8 cellular contexts compared by ENCODE assay signal in genomic region chr15:75367913-75368688, GRCh38. TPM values are rescaled to one million over a fixed set of nuclear protein-coding genes. Genes with fewer than 3 reads are reported as not detected.
DNase-seq lines count a peak whose midpoint lies in the region; ATAC-seq, FAIRE-seq and TF ChIP-seq lines count a peak whose summit lies in the region.

Gene MAN2C1, minus strand, starts transcription at chr15:75368607. Its CDS starts 24 bp downstream, at chr15:75368583.

- H2BK15ac ChIP-seq in IMR-90 (ENCODE audit: low read depth, low read length), result no peak within 1 kb of the TSS

- H3K9ac ChIP-seq in IMR-90 (ENCODE audit: low read depth, low read length) (peak within 1 kb of the TSS; percentile 90), endothelial cell of umbilical vein (replicated peaks; ENCODE audit: extremely low read depth, insufficient read depth, low read length) (peak within 1 kb of the TSS; percentile 92)

- H4K20me1 ChIP-seq in IMR-90 (ENCODE audit: insufficient read depth, low read length), result peaks cover 16% of the 10 kb centered on the region; the same call in 1 of the 2 replicates
- H4K20me1 ChIP-seq in OCI-LY7 (ENCODE audit: insufficient read depth, low read length), result no peaks in the 10 kb centered on the region
- no peaks in the 10 kb centered on the region for H4K20me1 ChIP-seq in endothelial cell of umbilical vein (replicated peaks; ENCODE audit: control insufficient read depth, extremely low read depth, insufficient read depth, low read length)

- peak within 1 kb of the TSS; percentile 93 for H2AFZ ChIP-seq in IMR-90 (replicated peaks; ENCODE audit: low read length, poor library complexity)
- H2AFZ ChIP-seq in OCI-LY7 (ENCODE audit: low read length), result peak within 1 kb of the TSS; percentile 55; the same call in 1 of the 2 replicates
- peak within 1 kb of the TSS; percentile 19 for H2AFZ ChIP-seq in endothelial cell of umbilical vein (ENCODE audit: low read depth, low read length)

- H3K27me3 ChIP-seq in IMR-90 (ENCODE audit: control insufficient read depth, insufficient read depth, low read length) (no peaks in the 10 kb centered on the region), endothelial cell of umbilical vein (ENCODE audit: control insufficient read depth in 2 of 2, insufficient read depth in 2 of 2, low read length in 2 of 2) (no peaks in the 10 kb centered on the region)

- H2AK5ac ChIP-seq in IMR-90 (ENCODE audit: low read depth, low read length), result peak within 1 kb of the TSS; percentile 95

- intact Hi-C loops in IMR-90 (cut with micrococcal nuclease), result loop anchor here (1.0 to 5.0 kb wide), 3 partner anchors 82 to 339 kb away; no protein-coding TSS in a partner anchor
- intact Hi-C loops in OCI-LY7 (cut with micrococcal nuclease; ENCODE audit: unreplicated experiment), result loop anchor here (1.0 kb wide), 5 partner anchors 21 to 315 kb away; partner anchors contain the start of genes NEIL1, SIN3A and SNUPN
- intact Hi-C loops in endothelial cell of umbilical vein (cut with micrococcal nuclease), result loop anchor here (1.0 to 10.0 kb wide), 6 partner anchors 86 to 437 kb away; partner anchors contain the start of genes IMP3 and SNUPN

- BruUV-seq in IMR-90 (replicated peaks; lab: Mats Ljungman, UMichigan) (no TSS peak), OCI-LY7 (replicated peaks; lab: Mats Ljungman, UMichigan) (no TSS peak), endothelial cell of umbilical vein (replicated peaks; lab: Mats Ljungman, UMichigan) (no TSS peak)

- H3K4me2 ChIP-seq in IMR-90 (ENCODE audit: low read depth, low read length) (peak within 1 kb of the TSS; percentile 73), OCI-LY7 (ENCODE audit: low read length) (peak within 1 kb of the TSS; percentile 86), endothelial cell of umbilical vein (ENCODE audit: insufficient read depth, low read length) (peak within 1 kb of the TSS; percentile 63)

- no peaks in the 10 kb centered on the region for H3K9me3 ChIP-seq in IMR-90 (ENCODE audit: control insufficient read depth, insufficient read depth, low read length)
- no peaks in the 10 kb centered on the region for H3K9me3 ChIP-seq in OCI-LY7 (ENCODE audit: low read length)
- no peaks in the 10 kb centered on the region for H3K9me3 ChIP-seq in endothelial cell of umbilical vein (replicated peaks; ENCODE audit: control insufficient read depth, insufficient read depth, low read length)

- H3K9me2 ChIP-seq in OCI-LY7 (ENCODE audit: insufficient read depth, low read length), result no peaks in the 10 kb centered on the region

- peak within 1 kb of the TSS; percentile 34; the same call in 1 of the 2 replicates for H3K18ac ChIP-seq in IMR-90 (ENCODE audit: low read depth, low read length)

- peaks cover 39% of the 10 kb centered on the region for H3K36me3 ChIP-seq in IMR-90 (ENCODE audit: control insufficient read depth, insufficient read depth, low read length)
- peaks cover 60% of the 10 kb centered on the region for H3K36me3 ChIP-seq in OCI-LY7 (ENCODE audit: insufficient read depth, low read length)
- peaks cover 6 to 31% of the 10 kb centered on the region in 2 experiments for H3K36me3 ChIP-seq in endothelial cell of umbilical vein (ENCODE audit: control insufficient read depth in 2 of 2, extremely low read depth in 1 of 2, insufficient read depth in 2 of 2, low read length in 2 of 2)

- ATAC-seq in GM21528 (IDR thresholded peaks at IDR 0.05; ENCODE audit: low FRiP score, unreplicated experiment), result peak; percentile 90
- ATAC-seq in IMR-90 (ENCODE audit: low read depth), result peak; percentile 93

- in situ Hi-C loops in IMR-90 (cut with MboI; ENCODE audit: low sequenced_read_pairs), result no loop called here

- DNase-seq in DMS153 (lab: John Stamatoyannopoulos, UW) (peak; percentile 90), IMR-90 (peak; percentile 94), OCI-LY7 (ENCODE audit: low spot score) (peak; percentile 99), activated T-cell treated with anti-CD3 and anti-CD28 coated beads for 1 hour (ENCODE audit: low read depth) (peak; percentile 84), endothelial cell of umbilical vein (ENCODE audit: low read depth, low spot score) (peak; percentile 93), middle frontal gyrus (ENCODE audit: extremely low spot score, low spot score) (peak; percentile 86)
- DNase-seq in stimulated activated CD8-positive, alpha-beta memory T cell treated with anti-CD3 and anti-CD28 coated beads, Interleukin-2, amount 100 ng/mL, for 48 hours (ENCODE audit: low read depth in 2 of 2), result peak; percentile 94

- peaks cover 4% of the 10 kb centered on the region; the same call in 1 of the 2 replicates for H3K9me1 ChIP-seq in IMR-90 (ENCODE audit: insufficient read depth, low read length)
- no peaks in the 10 kb centered on the region for H3K9me1 ChIP-seq in endothelial cell of umbilical vein (replicated peaks; ENCODE audit: control insufficient read depth, extremely low read depth, insufficient read depth, low read length)

- CTCF ChIA-PET in IMR-90 (lab: Yijun Ruan, JAX) (interaction anchor here (0.5 to 1.7 kb wide), 10 partner anchors 10 to 852 kb away, joined by 3 to 8 read pairs (median 4); partner anchors contain the start of gene SIN3A), OCI-LY7 (lab: Charles Lee; ENCODE audit: unreplicated experiment) (interaction anchor here (0.6 to 1.5 kb wide), 6 partner anchors 27 to 334 kb away, joined by 3 to 6 read pairs (median 4); partner anchors contain the start of genes IMP3 and SIN3A), endothelial cell of umbilical vein (lab: Charles Lee) (interaction anchor here (0.6 to 2.8 kb wide), 34 partner anchors 8 to 597 kb away, joined by 3 to 21 read pairs (median 6); partner anchors contain the start of genes IMP3, PPCDC, PTPN9 and SIN3A)

- TF ChIP-seq POLR2A in IMR-90 (IDR thresholded peaks at IDR 0.05; ENCODE audit: low read depth, low read length) (peak; percentile 92), endothelial cell of umbilical vein (IDR thresholded peaks at IDR 0.05; ENCODE audit: low read depth, low read length) (peak; percentile 93)

- peak within 1 kb of the TSS; percentile 71 for H3K4me3 ChIP-seq in IMR-90 (ENCODE audit: insufficient read depth, low read depth, low read length)
- H3K4me3 ChIP-seq in OCI-LY7 (ENCODE audit: low read depth, low read length, poor library complexity, severe bottlenecking), result peak within 1 kb of the TSS; percentile 77
- H3K4me3 ChIP-seq in endothelial cell of umbilical vein (replicated peaks in 1 of 3; ENCODE audit: insufficient read depth in 1 of 3, low read depth in 1 of 3, low read length in 3 of 3), result peak within 1 kb of the TSS; percentile 50 to 83 (median 51)

- dilution Hi-C loops in IMR-90 (cut with HindIII; ENCODE audit: low sequenced_read_pairs, unreplicated experiment), result no loop called here
- dilution Hi-C loops in endothelial cell of umbilical vein (cut with MboI; ENCODE audit: extremely low pct_ligation_motif_present, low sequenced_read_pairs), result no loop called here

- peak within 1 kb of the TSS; percentile 23; the same call in 1 of the 2 replicates for H2BK120ac ChIP-seq in IMR-90 (ENCODE audit: low read depth, low read length)

- POLR2A ChIA-PET in IMR-90 (lab: Charles Lee; ENCODE audit: unreplicated experiment) (interaction anchor here (0.9 kb wide), 1 partner anchor 10 kb away, joined by 3 read pairs; no protein-coding TSS in a partner anchor), OCI-LY7 (lab: Charles Lee) (interaction anchor here (0.7 to 3.8 kb wide), 11 partner anchors 11 to 371 kb away, joined by 3 to 29 read pairs (median 3); partner anchors contain the start of genes IMP3 and SIN3A), endothelial cell of umbilical vein (lab: Charles Lee) (interaction anchor here (1.1 to 1.4 kb wide), 3 partner anchors 84 to 272 kb away, joined by 3 to 8 read pairs (median 4); partner anchors contain the start of genes IMP3 and SIN3A)

- peaks cover 41 to 59% of the 10 kb centered on the region in 2 experiments for H3K79me1 ChIP-seq in IMR-90 (ENCODE audit: low read depth in 1 of 2, low read length in 2 of 2)

- WGBS in IMR-90 (ENCODE audit: extremely low coverage in 2 of 2, insufficient read length in 1 of 2), 2 experiments, result 1% methylated on average over 31 of the region's 67 CpGs; no CpG with 5 or more reads in 1 of the 2 experiments

- H3K4me1 ChIP-seq in IMR-90 (ENCODE audit: control insufficient read depth, insufficient read depth, low read length), result peaks cover 4% of the 10 kb centered on the region
- peaks cover 23% of the 10 kb centered on the region for H3K4me1 ChIP-seq in OCI-LY7 (ENCODE audit: insufficient read depth, low read length, poor library complexity, severe bottlenecking)
- peaks cover 15% of the 10 kb centered on the region for H3K4me1 ChIP-seq in endothelial cell of umbilical vein (ENCODE audit: control insufficient read depth, extremely low read depth, insufficient read depth, low read length)

- peak within 1 kb of the TSS; percentile 43 for H4K5ac ChIP-seq in IMR-90 (ENCODE audit: low read depth, low read length)

- no peak within 1 kb of the TSS for H2BK20ac ChIP-seq in IMR-90 (ENCODE audit: low read depth, low read length)

- peak within 1 kb of the TSS; percentile 86 for H3K27ac ChIP-seq in IMR-90 (ENCODE audit: insufficient read depth, low read length)
- H3K27ac ChIP-seq in OCI-LY7 (ENCODE audit: low read depth, low read length, poor library complexity, severe bottlenecking), result peak within 1 kb of the TSS; percentile 88
- H3K27ac ChIP-seq in endothelial cell of umbilical vein (ENCODE audit: insufficient read depth, low read depth, low read length), result peak within 1 kb of the TSS; percentile 79

- peak within 1 kb of the TSS; percentile 71 to 97 for H4K8ac ChIP-seq in IMR-90 (ENCODE audit: low read depth in 2 of 2, low read length in 2 of 2)

- peak within 1 kb of the TSS; percentile 94 for H3K23ac ChIP-seq in IMR-90 (ENCODE audit: low read depth, low read length)

- peak within 1 kb of the TSS; percentile 98 for H2AK9ac ChIP-seq in IMR-90 (replicated peaks; ENCODE audit: low read depth, low read length, poor library complexity)

- peak within 1 kb of the TSS; percentile 77 for H2BK5ac ChIP-seq in IMR-90 (ENCODE audit: low read depth, low read length, poor library complexity, severe bottlenecking)

- peak within 1 kb of the TSS; percentile 91 for H3K56ac ChIP-seq in IMR-90 (ENCODE audit: extremely low read depth, insufficient read depth, low read length)

- H3K14ac ChIP-seq in IMR-90 (replicated peaks; ENCODE audit: low read depth, low read length), result peak within 1 kb of the TSS; percentile 92

- H3K79me2 ChIP-seq in OCI-LY7 (ENCODE audit: insufficient read depth, low read depth, low read length) (peaks cover 17% of the 10 kb centered on the region; the same call in 1 of the 2 replicates), endothelial cell of umbilical vein (ENCODE audit: control insufficient read depth, insufficient read depth, low read length) (peaks cover 9% of the 10 kb centered on the region)

- peak within 1 kb of the TSS; percentile 79 for H4K91ac ChIP-seq in IMR-90 (ENCODE audit: insufficient read depth, low read depth, low read length)

- peak; percentile 78 for TF ChIP-seq CTCF in IMR-90 (conservative IDR thresholded peaks at IDR 0.05; ENCODE audit: low read depth, low read length)
- peak; percentile 89 for TF ChIP-seq CTCF in OCI-LY7 (conservative IDR thresholded peaks at IDR 0.05; ENCODE audit: low read length)
- peak; percentile 63 to 76 for TF ChIP-seq CTCF in endothelial cell of umbilical vein (IDR thresholded peaks at IDR 0.05; ENCODE audit: extremely low read depth in 1 of 2, insufficient read depth in 1 of 2, low read depth in 1 of 2, low read length in 2 of 2)

- peak; percentile 58 for TF ChIP-seq RAD21 in IMR-90 (IDR thresholded peaks at IDR 0.05; ENCODE audit: low read length)

- peak within 1 kb of the TSS; percentile 78 for H3K4ac ChIP-seq in IMR-90 (ENCODE audit: low read depth, low read length)

- FAIRE-seq in endothelial cell of umbilical vein (lab: Jason Lieb, UNC), result peak; percentile 98

RNA-seq across cellular contexts. Expression of gene MAN2C1, which starts in this region (rescaled TPM):
- 29.7 and 34.8 TPM in 2 replicates for total RNA-seq in IMR-90 (2012; rRNA removed)
- 153 and 157 TPM in 2 replicates for polyA plus RNA-seq in IMR-90 (2012; rRNA removed)
- 35.8 and 42.7 TPM in 2 replicates for polyA plus RNA-seq in IMR-90 (2012; cell fraction: cytosol; rRNA removed)
- 1,121 and 2,846 TPM in 2 replicates for polyA plus RNA-seq in IMR-90 (2012; cell fraction: nucleus; rRNA removed; ENCODE audit: low replicate concordance)
- total RNA-seq in OCI-LY7 (2014; rRNA removed; shearing (Covaris generic)), result 98.8 and 113 TPM in 2 replicates
- 141 and 155 TPM in 2 replicates for total RNA-seq in OCI-LY7 (2022)
- total RNA-seq in endothelial cell of umbilical vein, result 248 TPM in 2 replicates
- polyA plus RNA-seq in endothelial cell of umbilical vein, result 198 and 220 TPM in 2 replicates
- 36.8 and 59.2 TPM in 2 replicates for polyA plus RNA-seq in endothelial cell of umbilical vein (2011; cell fraction: cytosol; rRNA removed)
- polyA plus RNA-seq in endothelial cell of umbilical vein (2011; cell fraction: nucleus; rRNA removed), result 1,499 and 1,889 TPM in 2 replicates
- polyA plus RNA-seq in endothelial cell of umbilical vein (2012), result 119 and 124 TPM in 2 replicates
- 143 and 184 TPM in 2 replicates for polyA minus RNA-seq in endothelial cell of umbilical vein
- polyA minus RNA-seq in endothelial cell of umbilical vein (2011; cell fraction: cytosol; rRNA and poly(A)+ RNA removed), result 50.2 TPM
- polyA minus RNA-seq in endothelial cell of umbilical vein (2011; cell fraction: nucleus; rRNA and poly(A)+ RNA removed), result 260 and 342 TPM in 2 replicates

Comparison
In these comparisons a context has a peak if more than half of its experiments do, and no peak if none do; other contexts are left out.
1. Peak in every context shown above with its lines: DNase-seq, ATAC-seq, H3K4me3 ChIP-seq and H3K27ac ChIP-seq.
2. H2AFZ ChIP-seq: peak in every context shown above with its lines; median percentile 93 in IMR-90; 55 in OCI-LY7; 19 in endothelial cell of umbilical vein.